ENCODE assay signal across 8 cellular contexts in the genomic region with DNA sequence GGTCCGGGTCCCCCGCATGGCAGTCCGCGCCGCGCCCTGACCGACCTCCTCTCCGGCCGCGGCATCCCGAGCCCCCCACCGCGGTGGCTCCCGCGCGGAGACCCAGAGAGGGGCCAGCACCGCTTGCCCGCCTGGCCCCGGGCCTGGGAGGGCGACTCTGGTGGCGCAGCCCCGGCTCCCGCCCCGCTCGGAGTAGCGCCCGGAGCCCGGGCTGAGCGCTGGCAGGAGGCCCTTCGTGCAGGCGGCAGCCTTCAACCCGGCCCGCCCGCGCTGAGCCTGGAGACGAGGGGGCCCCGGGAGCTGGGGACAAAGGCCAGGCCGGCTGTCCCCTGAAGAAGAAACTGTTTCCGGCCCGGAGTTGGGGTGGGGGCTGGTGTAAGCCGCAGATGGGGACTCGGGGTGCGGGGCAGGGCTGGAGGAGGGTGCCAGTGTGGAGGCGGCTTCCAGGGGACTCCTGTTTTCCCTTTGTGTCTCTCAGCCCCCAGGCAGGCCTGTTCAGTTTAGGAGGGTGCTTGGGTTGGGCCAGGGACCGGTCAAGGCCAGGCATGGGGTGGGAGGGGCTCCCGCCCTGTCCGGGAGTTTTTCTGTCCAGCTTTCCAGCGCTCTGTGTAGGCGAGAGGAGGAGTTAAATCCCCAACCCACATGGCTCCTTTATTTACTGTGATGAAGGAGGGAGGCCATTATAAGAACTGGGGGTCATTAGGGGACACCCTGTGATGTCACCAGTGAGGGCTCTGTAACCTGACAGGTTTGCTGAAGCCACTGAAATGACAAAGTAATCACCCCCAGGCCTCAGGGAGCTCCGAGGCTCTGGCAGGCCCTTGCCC. TPM values are rescaled to one million over a fixed set of nuclear protein-coding genes. Genes with fewer than 3 reads are reported as not detected.
A peak's percentile ranks its signal among the peaks of the same experiment; 100 is the strongest.
DNase-seq lines count a peak whose midpoint lies in the region; ATAC-seq, FAIRE-seq and TF ChIP-seq lines count a peak whose summit lies in the region.

No MANE protein-coding gene starts in this region.

- H3K36me3 Mint-ChIP-seq in activated naive CD4-positive, alpha-beta T cell treated with anti-CD3 and anti-CD28 coated beads for 36 hours (ENCODE audit: low read depth) = no peaks in the 10 kb centered on the region

- peaks cover 27% of the 10 kb centered on the region for H3K27me3 Mint-ChIP-seq in activated naive CD4-positive, alpha-beta T cell treated with anti-CD3 and anti-CD28 coated beads for 36 hours (ENCODE audit: low read depth)

- no peaks in the 10 kb centered on the region for H3K9me3 ChIP-seq in GM12878 (replicated peaks; ENCODE audit: control insufficient read depth, insufficient read depth, low read length)
- H3K9me3 ChIP-seq in keratinocyte (ENCODE audit: control insufficient read depth, low read depth, low read length) = no peaks in the 10 kb centered on the region
- H3K9me3 ChIP-seq in testis = no peaks in the 10 kb centered on the region

- H3K4me2 ChIP-seq in GM12878 (ENCODE audit: control insufficient read depth, insufficient read depth) (no peak overlapping the region), keratinocyte (ENCODE audit: control insufficient read depth, extremely low read depth, insufficient read depth, low read depth, low read length) (peak overlapping the region; percentile 60)

- no peak overlapping the region for H3K27ac Mint-ChIP-seq in activated naive CD4-positive, alpha-beta T cell treated with anti-CD3 and anti-CD28 coated beads for 36 hours

- CTCF ChIA-PET in activated naive CD4-positive, alpha-beta T cell treated with anti-CD3 and anti-CD28 coated beads for 36 hours (lab: Charles Lee) = interaction anchor here (1.2 kb wide), 1 partner anchor 10 kb away, joined by 4 read pairs; no protein-coding TSS in a partner anchor
- CTCF ChIA-PET in GM12878 (lab: Yijun Ruan, JAX) = interaction anchor here (1.0 to 3.2 kb wide), 2 partner anchors 12 to 18 kb away, joined by 3 to 14 read pairs; no protein-coding TSS in a partner anchor

- H3K9ac ChIP-seq in GM12878 (ENCODE audit: control insufficient read depth, insufficient read depth, low read length) = no peak overlapping the region
- H3K9ac ChIP-seq in keratinocyte (ENCODE audit: control insufficient read depth, extremely low read depth, insufficient read depth, low read length) = peak overlapping the region; percentile 37

- H3K4me1 Mint-ChIP-seq in activated naive CD4-positive, alpha-beta T cell treated with anti-CD3 and anti-CD28 coated beads for 36 hours (ENCODE audit: low read depth) = no peaks in the 10 kb centered on the region

- intact Hi-C loops in activated naive CD4-positive, alpha-beta T cell treated with anti-CD3 and anti-CD28 coated beads for 36 hours (cut with micrococcal nuclease) = no loop called here
- intact Hi-C loops in GM12878 (cut with micrococcal nuclease; ENCODE audit: unreplicated experiment) (no loop called here), testis (cut with DNase I; ENCODE audit: low total_unique reads) (no loop called here)

- no peaks in the 10 kb centered on the region for H3K36me3 ChIP-seq in GM12878 (ENCODE audit: control insufficient read depth in 2 of 2, insufficient read depth in 2 of 2, low read length in 1 of 2)
- H3K36me3 ChIP-seq in keratinocyte (ENCODE audit: control insufficient read depth in 2 of 2, extremely low read depth in 1 of 2, insufficient read depth in 2 of 2, low read length in 2 of 2) = peaks cover 0 to 6% of the 10 kb centered on the region in 2 experiments
- no peaks in the 10 kb centered on the region for H3K36me3 ChIP-seq in testis (ENCODE audit: low read depth, missing control alignments)

- H2AFZ ChIP-seq in GM12878 (ENCODE audit: control insufficient read depth, low read depth, low read length) (no peak overlapping the region), keratinocyte (ENCODE audit: control insufficient read depth, low read length) (no peak overlapping the region)

- in situ Hi-C loops in GM12878 (cut with MboI) = no loop called here

- WGBS in GM12878 (ENCODE audit: insufficient coverage, insufficient replicate concordance, low lambda C conversion rate, missing lambda C conversion rate) = 27% methylated on average over 16 of the region's 50 CpGs
- 1 to 2% methylated on average over 7 to 42 of the region's 50 CpGs for WGBS in testis, 2 donors

- H3K9me3 Mint-ChIP-seq in activated naive CD4-positive, alpha-beta T cell treated with anti-CD3 and anti-CD28 coated beads for 36 hours = no peaks in the 10 kb centered on the region

- DNase-seq in activated naive CD4-positive, alpha-beta T cell treated with anti-CD3 and anti-CD28 coated beads for 36 hours = no peak
- DNase-seq in activated naive CD4-positive, alpha-beta T cell treated with anti-CD3 and anti-CD28 coated beads, Interleukin-2, amount 50 U/mL, for 16 hours = no peak
- DNase-seq in GM12878 (ENCODE audit: low read depth, low spot score) = no peak
- DNase-seq in keratinocyte (ENCODE audit: low read depth, low spot score) = no peak
- DNase-seq in testis = peak; percentile 70
- no peak for DNase-seq in NCI-H2171 (lab: John Stamatoyannopoulos, UW)
- DNase-seq in NCI-H2196 treated with DMSO at 0.1 percent for 48 hours (lab: John Stamatoyannopoulos, UW; ENCODE audit: unreplicated experiment) = no peak
- no peak for DNase-seq in globus pallidus (ENCODE audit: low spot score)

- no peak for FAIRE-seq in GM12878 (lab: Jason Lieb, UNC)
- FAIRE-seq in keratinocyte (lab: Jason Lieb, UNC) = no peak

- H3K27ac ChIP-seq in GM12878 (ENCODE audit: control insufficient read depth, insufficient read depth) (no peak overlapping the region), keratinocyte (ENCODE audit: control insufficient read depth, insufficient read depth, low read length) (no peak overlapping the region), testis (peak overlapping the region in 1 of 2 donors; percentile 71)

- TF ChIP-seq EP300 in GM12878 (IDR thresholded peaks at IDR 0.05; ENCODE audit: borderline replicate concordance in 1 of 2, control insufficient read depth in 1 of 2, low read depth in 2 of 2, low read length in 2 of 2) = no peak

- RAD21 ChIA-PET in GM12878 (lab: Charles Lee; ENCODE audit: unreplicated experiment) = no interaction called here

- SMC1A ChIA-PET in GM12878 (lab: Charles Lee; ENCODE audit: uncharacterized antibody, unreplicated experiment) = no interaction called here

- H3K79me2 ChIP-seq in GM12878 (ENCODE audit: control insufficient read depth, insufficient read depth, low read length) (no peaks in the 10 kb centered on the region), keratinocyte (ENCODE audit: control insufficient read depth, insufficient read depth, low read length) (no peaks in the 10 kb centered on the region)

- TF ChIP-seq POLR2A in GM12878 (IDR thresholded peaks at IDR 0.05; ENCODE audit: low read depth, low read length) (no peak), testis (IDR thresholded peaks at IDR 0.05) (no peak)

- no peak for TF ChIP-seq CTCF in GM12878 (IDR thresholded peaks at IDR 0.05 in 2 of 3, conservative IDR thresholded peaks at IDR 0.05 in 1 of 3; ENCODE audit: control insufficient read depth in 2 of 3, extremely low read depth in 1 of 3, insufficient read depth in 1 of 3, low read depth in 3 of 3, low read length in 3 of 3)
- no peak for TF ChIP-seq CTCF in keratinocyte (optimal IDR thresholded peaks at IDR 0.05 in 1 of 3, IDR thresholded peaks at IDR 0.05 in 1 of 3, conservative IDR thresholded peaks at IDR 0.05 in 1 of 3; ENCODE audit: extremely low read depth in 1 of 3, insufficient read depth in 2 of 3, low read length in 3 of 3)
- no peak for TF ChIP-seq CTCF in testis (IDR thresholded peaks at IDR 0.05)

- ATAC-seq in GM12878 = no peak

- H4K20me1 ChIP-seq in GM12878 (ENCODE audit: control insufficient read depth, insufficient read depth) (no peaks in the 10 kb centered on the region), keratinocyte (ENCODE audit: control insufficient read depth, extremely low read depth, insufficient read depth, low read length) (no peaks in the 10 kb centered on the region)

- dilution Hi-C loops in keratinocyte (cut with MboI; ENCODE audit: extremely low pct_ligation_motif_present, low sequenced_read_pairs) = no loop called here

- peaks cover 0 to 5% of the 10 kb centered on the region in 2 experiments; a peak in 3 of 4 replicates for H3K27me3 ChIP-seq in GM12878 (replicated peaks in 1 of 2; ENCODE audit: control insufficient read depth in 2 of 2, insufficient read depth in 2 of 2, low read length in 1 of 2)
- H3K27me3 ChIP-seq in keratinocyte (ENCODE audit: control insufficient read depth, extremely low read depth, insufficient read depth, low read length) = peaks cover 14% of the 10 kb centered on the region
- H3K27me3 ChIP-seq in testis = no peaks in the 10 kb centered on the region

- POLR2A ChIA-PET in GM12878 (lab: Charles Lee) = no interaction called here

- H3K4me3 ChIP-seq in GM12878 (no peak overlapping the region), keratinocyte (ENCODE audit: control insufficient read depth in 2 of 3, extremely low read depth in 1 of 3, insufficient read depth in 2 of 3, low read depth in 1 of 3, low read length in 3 of 3) (peak overlapping the region in 2 of 3 experiments; percentile 46 to 51), testis (peak overlapping the region; percentile 66 to 76)

- BruUV-seq in GM12878 (replicated peaks; lab: Mats Ljungman, UMichigan) = no TSS peak

- H3K4me3 Mint-ChIP-seq in activated naive CD4-positive, alpha-beta T cell treated with anti-CD3 and anti-CD28 coated beads for 36 hours = peak overlapping the region; percentile 27

- peaks cover 5% of the 10 kb centered on the region for H3K4me1 ChIP-seq in GM12878 (ENCODE audit: control insufficient read depth, insufficient read depth, low read length)
- H3K4me1 ChIP-seq in keratinocyte (ENCODE audit: control insufficient read depth, extremely low read depth, insufficient read depth, low read length) = peaks cover 3% of the 10 kb centered on the region
- H3K4me1 ChIP-seq in testis = peaks cover 8% of the 10 kb centered on the region

- TF ChIP-seq RAD21 in GM12878 (IDR thresholded peaks at IDR 0.05; ENCODE audit: insufficient read depth, low read depth, low read length) = no peak

- H3K9me1 ChIP-seq in keratinocyte (ENCODE audit: control insufficient read depth, extremely low read depth, insufficient read depth, low read length) = no peaks in the 10 kb centered on the region

RNA-seq across cellular contexts. Expression of gene LRP3, which starts 1.0 kb away (rescaled TPM):
- total RNA-seq in activated naive CD4-positive, alpha-beta T cell treated with anti-CD3 and anti-CD28 coated beads for 36 hours = under 1 TPM; 0.76 to 0.84 TPM
- 4.7 and 6.0 TPM in 2 replicates for total RNA-seq in GM12878 (2013; cell fraction: nucleolus; rRNA removed)
- total RNA-seq in GM12878 (2014; rRNA removed) = 2.3 and 3.0 TPM in 2 replicates
- 0.55 and 0.81 TPM in 2 replicates for total RNA-seq in GM12878 (2014; rRNA removed; fragmentation: Illumina TruSeq; extraction: Trizol)
- total RNA-seq in GM12878 (2021) = 2.8 and 3.2 TPM in 2 replicates
- polyA plus RNA-seq in GM12878 (2011; ENCODE audit: low read depth) = not detected
- polyA plus RNA-seq in GM12878 (2011; rRNA removed) = 0.13 and 0.48 TPM in 2 replicates
- 0.70 and 1.7 TPM in 2 replicates for polyA plus RNA-seq in GM12878 (2011; cell fraction: cytosol; rRNA removed)
- polyA plus RNA-seq in GM12878 (2011; cell fraction: nucleus; rRNA removed) = 4.4 and 6.1 TPM in 2 replicates
- 0.06 and 0.08 TPM in 2 replicates for polyA plus RNA-seq in GM12878 (2012)
- polyA plus RNA-seq in GM12878 (2014; fragmentation: Illumina TruSeq; extraction: Trizol) = 0.31 TPM in 1 of 2 replicates, not detected in the other
- polyA plus RNA-seq in GM12878 (2014; fragmentation: Nextera tagmentation; extraction: Ambion mirVana) = not detected
- 2.9 and 4.2 TPM in 2 replicates for polyA plus RNA-seq in GM12878 (2014; rRNA removed)
- polyA plus RNA-seq in GM12878 (2016; fragmentation: Nextera tagmentation; extraction: Ambion mirVana) = under 1 TPM; 0.12 to 0.26 TPM
- 0.37 and 0.77 TPM in 2 replicates for polyA minus RNA-seq in GM12878 (2011; rRNA and poly(A)+ RNA removed)
- polyA minus RNA-seq in GM12878 (2011; cell fraction: cytosol; rRNA and poly(A)+ RNA removed) = 1.9 and 2.9 TPM in 2 replicates
- 0.36 and 1.4 TPM in 2 replicates for polyA minus RNA-seq in GM12878 (2011; cell fraction: nucleus; rRNA and poly(A)+ RNA removed)
- 2.5 to 12.7 TPM (median 5.0 TPM) in 3 replicates for polyA plus RNA-seq in keratinocyte
- polyA plus RNA-seq in keratinocyte (2011; ENCODE audit: low read depth) = 0.40 TPM
- 4.2 and 12.5 TPM in 2 replicates for polyA plus RNA-seq in keratinocyte (2011; cell fraction: cytosol; rRNA removed)
- polyA plus RNA-seq in keratinocyte (2011; cell fraction: nucleus; rRNA removed) = 6.3 and 7.6 TPM in 2 replicates
- 3.4 and 9.8 TPM in 2 replicates for polyA plus RNA-seq in keratinocyte (2012; ENCODE audit: low replicate concordance)
- 5.2 to 11.3 TPM (median 7.7 TPM) in 3 replicates for polyA minus RNA-seq in keratinocyte
- 16.7 TPM for polyA minus RNA-seq in keratinocyte (2011; cell fraction: cytosol; rRNA and poly(A)+ RNA removed)
- polyA minus RNA-seq in keratinocyte (2011; cell fraction: nucleus; rRNA and poly(A)+ RNA removed) = 9.0 and 13.6 TPM in 2 replicates
- total RNA-seq in testis = 10 to 100 TPM; 29.3 to 50.9 TPM
- polyA plus RNA-seq in testis (ENCODE audit: insufficient read depth, low read depth, low replicate concordance) = 21.8 TPM

RNA-seq across cellular contexts. Expression of gene SLC7A10, which starts 30.6 kb away (rescaled TPM):
- total RNA-seq in activated naive CD4-positive, alpha-beta T cell treated with anti-CD3 and anti-CD28 coated beads for 36 hours = not detected
- not detected in 2 replicates for total RNA-seq in GM12878 (2013; cell fraction: nucleolus; rRNA removed)
- total RNA-seq in GM12878 (2014; rRNA removed) (not detected in 2 replicates), GM12878 (2014; rRNA removed; fragmentation: Illumina TruSeq; extraction: Trizol) (not detected in 2 replicates), GM12878 (2021) (not detected in 2 replicates), testis (1 to 10 TPM; 3.0 to 5.8 TPM)
- polyA plus RNA-seq in GM12878 (2011; ENCODE audit: low read depth) = not detected
- polyA plus RNA-seq in GM12878 (2011; rRNA removed) (not detected in 2 replicates), GM12878 (2014; fragmentation: Illumina TruSeq; extraction: Trizol) (not detected in 2 replicates), GM12878 (2014; fragmentation: Nextera tagmentation; extraction: Ambion mirVana) (not detected), GM12878 (2014; rRNA removed) (not detected in 2 replicates), GM12878 (2016; fragmentation: Nextera tagmentation; extraction: Ambion mirVana) (not detected), keratinocyte (not detected in 3 replicates), testis (ENCODE audit: insufficient read depth, low read depth, low replicate concordance) (2.1 TPM)
- not detected in 2 replicates for polyA plus RNA-seq in GM12878 (2011; cell fraction: cytosol; rRNA removed)
- not detected in 2 replicates for polyA plus RNA-seq in GM12878 (2011; cell fraction: nucleus; rRNA removed)
- not detected in 2 replicates for polyA plus RNA-seq in GM12878 (2012)
- not detected in 2 replicates for polyA minus RNA-seq in GM12878 (2011; rRNA and poly(A)+ RNA removed)
- polyA minus RNA-seq in GM12878 (2011; cell fraction: cytosol; rRNA and poly(A)+ RNA removed) = not detected in 2 replicates
- not detected in 2 replicates for polyA minus RNA-seq in GM12878 (2011; cell fraction: nucleus; rRNA and poly(A)+ RNA removed)
- not detected for polyA plus RNA-seq in keratinocyte (2011; ENCODE audit: low read depth)
- not detected in 2 replicates for polyA plus RNA-seq in keratinocyte (2011; cell fraction: cytosol; rRNA removed)
- not detected in 2 replicates for polyA plus RNA-seq in keratinocyte (2011; cell fraction: nucleus; rRNA removed)
- polyA plus RNA-seq in keratinocyte (2012; ENCODE audit: low replicate concordance) = not detected in 2 replicates
- not detected in 3 replicates for polyA minus RNA-seq in keratinocyte
- not detected for polyA minus RNA-seq in keratinocyte (2011; cell fraction: cytosol; rRNA and poly(A)+ RNA removed)
- not detected in 2 replicates for polyA minus RNA-seq in keratinocyte (2011; cell fraction: nucleus; rRNA and poly(A)+ RNA removed)

Comparison
In these comparisons a context has a peak if more than half of its experiments do, and no peak if none do; other contexts are left out.
1. RNA of gene LRP3, which starts 1.0 kb away (total RNA-seq): 29.3 to 50.9 TPM in testis; 0.55 to 6.0 TPM in GM12878 and 0.76 to 0.84 TPM in activated naive CD4-positive, alpha-beta T cell treated with anti-CD3 and anti-CD28 coated beads for 36 hours; every median in the first group is over 4 times any median in the second.